Comparison of ENCODE assay signal across 14 cellular contexts in genomic region chr2:199663157-199663556, GRCh38.
DNase-seq lines count a peak whose midpoint lies in the region; ATAC-seq and TF ChIP-seq lines count a peak whose summit lies in the region.
"Had no signal": no experiment of that assay in that cellular context is flagged by ENCODE, and none has a peak within 500 bp of the region (broad histone marks: within the 10 kb centered on the region; RNA-seq: fewer than 3 reads in every experiment).

No MANE protein-coding gene starts in this region.

- DNase-seq in RPMI8226 (peak; percentile 48), ecto neural progenitor cell (ENCODE audit: low spot score) (no peak), HK-2 (ENCODE audit: unreplicated experiment) (no peak), coronary artery (ENCODE audit: low spot score) (no peak), HT-29 (ENCODE audit: low spot score) (no peak)
- DNase-seq: activated CD8-positive, alpha-beta T cell treated with anti-CD3 and anti-CD28 coated beads for 36 hours; CD4-positive, CD25-positive, alpha-beta regulatory T cell; heart right ventricle had no signal

- ATAC-seq in GM18867 (IDR thresholded peaks at IDR 0.05; ENCODE audit: unreplicated experiment) (peak; percentile 77), GM21825 (IDR thresholded peaks at IDR 0.05; ENCODE audit: unreplicated experiment) (peak; percentile 60), HG03378 (IDR thresholded peaks at IDR 0.05; ENCODE audit: unreplicated experiment) (peak; percentile 89)
- ATAC-seq: activated CD8-positive, alpha-beta T cell treated with anti-CD3 and anti-CD28 coated beads for 36 hours; heart right ventricle; natural killer cell treated with Interleukin-12 subunit alpha and Interleukin-12 subunit beta and Interleukin-15 and Interleukin-18, amount 100 ng/mL, for 72 hours had no signal

- H3K4me3 ChIP-seq in coronary artery, result no peak overlapping the region
- H3K4me3 ChIP-seq: cardiac muscle cell, heart right ventricle, thoracic aorta had no signal

- TF ChIP-seq CTCF in coronary artery (IDR thresholded peaks at IDR 0.05), result no peak

- no peak overlapping the region for H3K27ac ChIP-seq in coronary artery
- H3K27ac ChIP-seq: cardiac muscle cell, heart right ventricle, thoracic aorta had no signal
